1 cellular context compared by ENCODE assay signal in the genomic region with DNA sequence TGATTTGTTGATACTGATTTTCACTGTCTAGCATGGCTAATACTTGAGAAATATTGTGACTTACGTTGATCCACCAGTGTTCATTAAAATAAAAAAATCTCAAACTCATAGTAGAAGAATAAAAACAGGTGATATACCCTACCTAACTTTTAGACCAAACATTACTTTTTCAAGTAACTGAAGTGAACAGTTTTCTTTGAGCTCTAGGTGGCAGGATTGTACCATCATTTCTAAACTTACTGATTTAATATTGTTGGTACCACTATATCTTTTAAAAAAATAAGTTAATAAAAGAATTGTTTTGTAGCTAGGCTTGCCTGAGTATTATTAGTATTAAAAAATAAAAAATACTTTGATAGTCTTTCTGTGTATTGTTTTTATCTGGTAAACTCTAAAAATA.
TF ChIP-seq lines count a peak whose summit lies in the region.

No MANE protein-coding gene starts in this region.

TF ChIP-seq in IMR-90, 13 proteins besides CTCF, POLR2A, EP300 and RAD21:
- TF ChIP-seq, protein P1, sequence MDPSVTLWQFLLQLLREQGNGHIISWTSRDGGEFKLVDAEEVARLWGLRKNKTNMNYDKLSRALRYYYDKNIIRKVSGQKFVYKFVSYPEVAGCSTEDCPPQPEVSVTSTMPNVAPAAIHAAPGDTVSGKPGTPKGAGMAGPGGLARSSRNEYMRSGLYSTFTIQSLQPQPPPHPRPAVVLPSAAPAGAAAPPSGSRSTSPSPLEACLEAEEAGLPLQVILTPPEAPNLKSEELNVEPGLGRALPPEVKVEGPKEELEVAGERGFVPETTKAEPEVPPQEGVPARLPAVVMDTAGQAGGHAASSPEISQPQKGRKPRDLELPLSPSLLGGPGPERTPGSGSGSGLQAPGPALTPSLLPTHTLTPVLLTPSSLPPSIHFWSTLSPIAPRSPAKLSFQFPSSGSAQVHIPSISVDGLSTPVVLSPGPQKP (IDR thresholded peaks at IDR 0.05; ENCODE audit: borderline replicate concordance, low read depth, low read length) = no peak
- TF ChIP-seq MXI1 (IDR thresholded peaks at IDR 0.05; ENCODE audit: borderline replicate concordance, low read depth, low read length) (no peak), RCOR1 (IDR thresholded peaks at IDR 0.05; ENCODE audit: insufficient replicate concordance, low read length) (no peak), SMC3 (IDR thresholded peaks at IDR 0.05; ENCODE audit: low read depth, low read length) (peak; percentile 9; the same call in 1 of the 2 replicates), CHD1 (IDR thresholded peaks at IDR 0.05; ENCODE audit: low read depth, low read length) (no peak), FOS (IDR thresholded peaks at IDR 0.05; ENCODE audit: low read depth, low read length) (no peak), MAZ (IDR thresholded peaks at IDR 0.05; ENCODE audit: borderline replicate concordance, low read depth, low read length) (no peak)
- TF ChIP-seq, protein P2, sequence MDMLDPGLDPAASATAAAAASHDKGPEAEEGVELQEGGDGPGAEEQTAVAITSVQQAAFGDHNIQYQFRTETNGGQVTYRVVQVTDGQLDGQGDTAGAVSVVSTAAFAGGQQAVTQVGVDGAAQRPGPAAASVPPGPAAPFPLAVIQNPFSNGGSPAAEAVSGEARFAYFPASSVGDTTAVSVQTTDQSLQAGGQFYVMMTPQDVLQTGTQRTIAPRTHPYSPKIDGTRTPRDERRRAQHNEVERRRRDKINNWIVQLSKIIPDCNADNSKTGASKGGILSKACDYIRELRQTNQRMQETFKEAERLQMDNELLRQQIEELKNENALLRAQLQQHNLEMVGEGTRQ (IDR thresholded peaks at IDR 0.05; ENCODE audit: low read depth, low read length) = no peak
